In genomic region chr12:89663577-89664357, GRCh38 we compare ENCODE assay signal across 8 cellular contexts. TPM values are rescaled to one million over a fixed set of nuclear protein-coding genes. Genes with fewer than 3 reads are reported as not detected.
DNase-seq lines count a peak whose midpoint lies in the region; ATAC-seq, FAIRE-seq and TF ChIP-seq lines count a peak whose summit lies in the region.

No MANE protein-coding gene starts in this region.

- peak overlapping the region; percentile 72 for H3K27ac ChIP-seq in K562 (ENCODE audit: extremely low read depth, low read depth, low read length)

- peaks cover 6% of the 10 kb centered on the region for H3K36me3 Mint-ChIP-seq in activated CD4-positive, alpha-beta memory T cell treated with anti-CD3 and anti-CD28 coated beads for 36 hours
- H3K36me3 Mint-ChIP-seq in activated CD4-positive, alpha-beta memory T cell treated with anti-CD3 and anti-CD28 coated beads, Interleukin-2, amount 10 ng/mL, durations not matched to agents 7 days and 5 days (ENCODE audit: low read depth): peaks cover 14% of the 10 kb centered on the region
- no peaks in the 10 kb centered on the region for H3K36me3 Mint-ChIP-seq in endothelial cell (ENCODE audit: low read depth, unreplicated experiment)

- POLR2A ChIA-PET in activated CD4-positive, alpha-beta memory T cell treated with anti-CD3 and anti-CD28 coated beads for 36 hours (lab: Charles Lee): interaction anchor here (1.4 kb wide), 2 partner anchors 13 to 45 kb away, joined by 3 to 8 read pairs; partner anchors contain the start of gene ATP2B1
- POLR2A ChIA-PET in activated CD4-positive, alpha-beta memory T cell treated with anti-CD3 and anti-CD28 coated beads, Interleukin-2, amount 10 ng/mL, durations not matched to agents 7 days and 5 days (lab: Charles Lee): interaction anchor here (0.6 to 1.2 kb wide), 3 partner anchors 9 to 815 kb away, joined by 3 to 5 read pairs (median 3); partner anchors contain the start of gene ATP2B1
- POLR2A ChIA-PET in K562 (lab: Yijun Ruan, JAX): interaction anchor here (0.8 to 2.5 kb wide), 7 partner anchors 8 to 30 kb away, joined by 3 to 11 read pairs (median 4); no protein-coding TSS in a partner anchor

- ATAC-seq in HG02610 (IDR thresholded peaks at IDR 0.05; ENCODE audit: unreplicated experiment) (peak; percentile 84), K562 (peak; percentile 85)

- H3K4me1 Mint-ChIP-seq in activated CD4-positive, alpha-beta memory T cell treated with anti-CD3 and anti-CD28 coated beads for 36 hours (ENCODE audit: low read depth): peaks cover 67% of the 10 kb centered on the region
- peaks cover 22% of the 10 kb centered on the region for H3K4me1 Mint-ChIP-seq in activated CD4-positive, alpha-beta memory T cell treated with anti-CD3 and anti-CD28 coated beads, Interleukin-2, amount 10 ng/mL, durations not matched to agents 7 days and 5 days
- H3K4me1 Mint-ChIP-seq in endothelial cell (ENCODE audit: unreplicated experiment): no peaks in the 10 kb centered on the region

- H3K9me3 ChIP-seq in K562 (replicated peaks; ENCODE audit: control insufficient read depth, insufficient read depth, low read depth, low read length) (no peaks in the 10 kb centered on the region), skeletal muscle satellite cell (replicated peaks; ENCODE audit: low read length) (no peaks in the 10 kb centered on the region)

- DNase-seq in activated CD4-positive, alpha-beta memory T cell treated with anti-CD3 and anti-CD28 coated beads for 36 hours: peak; percentile 24
- DNase-seq in activated CD4-positive, alpha-beta memory T cell treated with anti-CD3 and anti-CD28 coated beads, Interleukin-2, amount 10 ng/mL, durations not matched to agents 7 days and 5 days: no peak
- DNase-seq in NB4 (ENCODE audit: low read depth) (peak; percentile 70), K562 (ENCODE audit: extremely low read depth in 1 of 4, low spot score in 3 of 4) (peak; percentile 40 to 68 (median 50)), endothelial cell (ENCODE audit: low spot score) (no peak), cortex of kidney (lab: John Stamatoyannopoulos, UW) (no peak)

- H3K4me1 ChIP-seq in K562 (replicated peaks in 1 of 2; ENCODE audit: control insufficient read depth in 2 of 2, insufficient read depth in 2 of 2, low read length in 2 of 2) (peaks cover 0 to 31% of the 10 kb centered on the region in 2 experiments; a peak in 4 of 5 replicates), skeletal muscle satellite cell (ENCODE audit: control insufficient read depth, insufficient read depth, low read length) (peaks cover 32% of the 10 kb centered on the region)

- no peak overlapping the region for H2AFZ ChIP-seq in K562 (ENCODE audit: low read depth, low read length)

- H3K27me3 Mint-ChIP-seq in activated CD4-positive, alpha-beta memory T cell treated with anti-CD3 and anti-CD28 coated beads for 36 hours: no peaks in the 10 kb centered on the region
- no peaks in the 10 kb centered on the region for H3K27me3 Mint-ChIP-seq in activated CD4-positive, alpha-beta memory T cell treated with anti-CD3 and anti-CD28 coated beads, Interleukin-2, amount 10 ng/mL, durations not matched to agents 7 days and 5 days
- no peaks in the 10 kb centered on the region for H3K27me3 Mint-ChIP-seq in endothelial cell (ENCODE audit: unreplicated experiment)

- CTCF ChIA-PET in activated CD4-positive, alpha-beta memory T cell treated with anti-CD3 and anti-CD28 coated beads for 36 hours (lab: Charles Lee): interaction anchor here (1.0 to 1.6 kb wide), 6 partner anchors 10 to 440 kb away, joined by 3 to 4 read pairs (median 3); partner anchors contain the start of gene POC1B
- CTCF ChIA-PET in activated CD4-positive, alpha-beta memory T cell treated with anti-CD3 and anti-CD28 coated beads, Interleukin-2, amount 10 ng/mL, durations not matched to agents 7 days and 5 days (lab: Charles Lee): interaction anchor here (1.4 kb wide), 1 partner anchor 46 kb away, joined by 3 read pairs; no protein-coding TSS in a partner anchor
- CTCF ChIA-PET in K562 (lab: Yijun Ruan, JAX; ENCODE audit: low intra/inter-chr PET ratio): no interaction called here

- peaks cover 75% of the 10 kb centered on the region for H3K79me2 ChIP-seq in K562 (ENCODE audit: control insufficient read depth, insufficient read depth, low read length)

- H3K4me2 ChIP-seq in K562 (ENCODE audit: insufficient read depth, low read length) (peak overlapping the region; percentile 62), skeletal muscle satellite cell (ENCODE audit: low read length) (peak overlapping the region; percentile 51)

- H3K9me3 Mint-ChIP-seq in activated CD4-positive, alpha-beta memory T cell treated with anti-CD3 and anti-CD28 coated beads for 36 hours: no peaks in the 10 kb centered on the region
- H3K9me3 Mint-ChIP-seq in activated CD4-positive, alpha-beta memory T cell treated with anti-CD3 and anti-CD28 coated beads, Interleukin-2, amount 10 ng/mL, durations not matched to agents 7 days and 5 days: no peaks in the 10 kb centered on the region
- no peaks in the 10 kb centered on the region for H3K9me3 Mint-ChIP-seq in endothelial cell (ENCODE audit: unreplicated experiment)

- H3K4me3 ChIP-seq in NB4 (ENCODE audit: low read depth, low read length): no peak overlapping the region
- no peak overlapping the region for H3K4me3 ChIP-seq in K562
- no peak overlapping the region for H3K4me3 ChIP-seq in skeletal muscle satellite cell (ENCODE audit: low read length)

- no TSS peak for BruUV-seq in K562 (replicated peaks; lab: Mats Ljungman, UMichigan)

- in situ Hi-C loops in K562 (cut with MboI): no loop called here

- TF ChIP-seq CTCF in NB4 (IDR thresholded peaks at IDR 0.05; ENCODE audit: low read depth, low read length) (no peak), K562 (IDR thresholded peaks at IDR 0.05 in 2 of 3, conservative IDR thresholded peaks at IDR 0.05 in 1 of 3; ENCODE audit: insufficient read depth in 2 of 3, low read depth in 1 of 3, low read length in 3 of 3) (no peak), endothelial cell (IDR thresholded peaks at IDR 0.05; ENCODE audit: unreplicated experiment) (no peak)

- no peaks in the 10 kb centered on the region for H4K20me1 ChIP-seq in K562 (replicated peaks; ENCODE audit: control insufficient read depth, insufficient read depth, low read length)

- no peak overlapping the region for H3K4me3 Mint-ChIP-seq in activated CD4-positive, alpha-beta memory T cell treated with anti-CD3 and anti-CD28 coated beads for 36 hours
- H3K4me3 Mint-ChIP-seq in activated CD4-positive, alpha-beta memory T cell treated with anti-CD3 and anti-CD28 coated beads, Interleukin-2, amount 10 ng/mL, durations not matched to agents 7 days and 5 days: no peak overlapping the region
- H3K4me3 Mint-ChIP-seq in endothelial cell (ENCODE audit: unreplicated experiment): no peak overlapping the region

- H3K27me3 ChIP-seq in K562 (ENCODE audit: control insufficient read depth in 2 of 2, insufficient read depth in 2 of 2, low read length in 2 of 2) (no peaks in the 10 kb centered on the region), skeletal muscle satellite cell (ENCODE audit: control insufficient read depth, insufficient read depth, low read length) (no peaks in the 10 kb centered on the region)

- intact Hi-C loops in activated CD4-positive, alpha-beta memory T cell treated with anti-CD3 and anti-CD28 coated beads for 36 hours (cut with micrococcal nuclease): loop anchor here (1.0 to 5.0 kb wide), 9 partner anchors 9 to 617 kb away; no protein-coding TSS in a partner anchor
- intact Hi-C loops in K562 (cut with micrococcal nuclease): loop anchor here (2.0 kb wide), 1 partner anchor 45 kb away; the partner anchor contains the start of gene ATP2B1

- WGBS in K562 (ENCODE audit: insufficient coverage, low coverage, missing lambda C conversion rate): 5% methylated on average over 4 of the region's 4 CpGs

- H3K36me3 ChIP-seq in K562 (ENCODE audit: control insufficient read depth, insufficient read depth, low read length) (no peaks in the 10 kb centered on the region), skeletal muscle satellite cell (ENCODE audit: insufficient read depth, low read length) (peaks cover 26% of the 10 kb centered on the region)

- no peak overlapping the region for H3K27ac Mint-ChIP-seq in activated CD4-positive, alpha-beta memory T cell treated with anti-CD3 and anti-CD28 coated beads for 36 hours
- no peak overlapping the region for H3K27ac Mint-ChIP-seq in activated CD4-positive, alpha-beta memory T cell treated with anti-CD3 and anti-CD28 coated beads, Interleukin-2, amount 10 ng/mL, durations not matched to agents 7 days and 5 days
- no peak overlapping the region for H3K27ac Mint-ChIP-seq in endothelial cell (ENCODE audit: unreplicated experiment)

- peak; percentile 65 for FAIRE-seq in K562 (lab: Jason Lieb, UNC)

- TF ChIP-seq POLR2A in NB4 (IDR thresholded peaks at IDR 0.05; ENCODE audit: extremely low read depth, insufficient read length) (no peak), K562 (conservative IDR thresholded peaks at IDR 0.05) (no peak)

- no peaks in the 10 kb centered on the region for H3K9me1 ChIP-seq in K562 (ENCODE audit: control insufficient read depth, insufficient read depth, low read length)

- peak; percentile 80 for TF ChIP-seq EP300 in K562 (IDR thresholded peaks at IDR 0.05; ENCODE audit: low read length)

- TF ChIP-seq RAD21 in K562 (CRISPR knock-in tag; conservative IDR thresholded peaks at IDR 0.05 in 1 of 2, IDR thresholded peaks at IDR 0.05 in 1 of 2): 0 out of 4 replicates have a peak, but pooled peaks of 1 of the 2 experiments have one; percentile 17

- peak overlapping the region in 1 of 2 experiments; percentile 50; a peak in 2 of 4 replicates for H3K9ac ChIP-seq in K562 (ENCODE audit: insufficient read depth in 1 of 2, low read depth in 2 of 2, low read length in 2 of 2)
- peak overlapping the region; percentile 0 for H3K9ac ChIP-seq in skeletal muscle satellite cell (ENCODE audit: low read depth, low read length)

RNA-seq across cellular contexts. Expression of gene ATP2B1, which starts 44.9 kb away (rescaled TPM):
- total RNA-seq in activated CD4-positive, alpha-beta memory T cell treated with anti-CD3 and anti-CD28 coated beads for 36 hours: 10 to 100 TPM; 22.6 to 24.8 TPM
- total RNA-seq in activated CD4-positive, alpha-beta memory T cell treated with anti-CD3 and anti-CD28 coated beads, Interleukin-2, amount 10 ng/mL, durations not matched to agents 7 days and 5 days: 10 to 100 TPM; 29.7 to 33.4 TPM
- 36.0 and 177 TPM in 2 replicates for total RNA-seq in K562 (2011; cell fraction: chromatin; rRNA removed; ENCODE audit: low replicate concordance)
- total RNA-seq in K562 (2011; cell fraction: nucleolus; rRNA removed): 21.2 and 30.4 TPM in 2 replicates
- total RNA-seq in K562 (2011; cell fraction: nucleoplasm; rRNA removed): 57.1 and 97.8 TPM in 2 replicates
- total RNA-seq in K562 (2014; rRNA removed) (15.4 and 27.9 TPM in 2 replicates), K562 (2014; rRNA removed; fragmentation: Illumina TruSeq; extraction: Trizol) (38.3 and 45.9 TPM in 2 replicates), K562 (2015; rRNA removed; fragmentation: Illumina TruSeq; extraction: Trizol) (35.0 and 39.0 TPM in 2 replicates), K562 (2021) (27.5 and 27.8 TPM in 2 replicates), endothelial cell (ENCODE audit: unreplicated experiment) (33.0 TPM)
- polyA plus RNA-seq in K562 (2011; rRNA removed) (17.5 and 22.7 TPM in 2 replicates), K562 (2014; fragmentation: Illumina TruSeq; extraction: Trizol) (26.1 and 28.5 TPM in 2 replicates), K562 (2014; fragmentation: Nextera tagmentation; extraction: Ambion mirVana) (1 to 10 TPM; 8.6 to 9.7 TPM), K562 (2014; rRNA removed) (16.2 and 26.5 TPM in 2 replicates)
- polyA plus RNA-seq in K562 (2011; cell fraction: cytosol; rRNA removed): 3.3 and 7.2 TPM in 2 replicates
- 19.0 and 29.5 TPM in 2 replicates for polyA plus RNA-seq in K562 (2011; cell fraction: nucleus; rRNA removed)
- polyA plus RNA-seq in K562 (2012): 12.7 and 20.0 TPM in 2 replicates
- 50.0 and 57.4 TPM in 2 replicates for polyA minus RNA-seq in K562 (2011; rRNA and poly(A)+ RNA removed)
- polyA minus RNA-seq in K562 (2011; cell fraction: cytosol; rRNA and poly(A)+ RNA removed): 18.1 and 19.4 TPM in 2 replicates
- polyA minus RNA-seq in K562 (2011; cell fraction: nucleus; rRNA and poly(A)+ RNA removed): 27.1 and 50.1 TPM in 2 replicates
- total RNA-seq in skeletal muscle satellite cell (2012; rRNA removed): 116 and 172 TPM in 2 replicates

Comparison
In these comparisons a context has a peak if more than half of its experiments do, and no peak if none do; other contexts are left out.
1. DNase-seq: peak in activated CD4-positive, alpha-beta memory T cell treated with anti-CD3 and anti-CD28 coated beads for 36 hours (single experiment), NB4 (single experiment) and K562 (4 of 4); none in activated CD4-positive, alpha-beta memory T cell treated with anti-CD3 and anti-CD28 coated beads, Interleukin-2, amount 10 ng/mL, durations not matched to agents 7 days and 5 days (single experiment), endothelial cell (single experiment) and cortex of kidney (single experiment).